8 cellular contexts compared by ENCODE assay signal in genomic region chr18:49560277-49561126, GRCh38.
DNase-seq lines count a peak whose midpoint lies in the region; ATAC-seq and TF ChIP-seq lines count a peak whose summit lies in the region.

No MANE protein-coding gene starts in this region.

- H3K27me3 Mint-ChIP-seq in activated naive CD8-positive, alpha-beta T cell: peaks cover 49% of the 10 kb centered on the region

- peak overlapping the region; percentile 30 for H3K4me3 ChIP-seq in AG10803 (ENCODE audit: low read length)
- H3K4me3 ChIP-seq in HUES6 (ENCODE audit: low read depth, low read length): peak overlapping the region; percentile 73

- H3K9me3 ChIP-seq in HUES6 (ENCODE audit: control insufficient read depth, insufficient read depth, low read depth, low read length): peaks cover 2% of the 10 kb centered on the region; the same call in 1 of the 2 replicates

- no peaks in the 10 kb centered on the region for H3K9me3 Mint-ChIP-seq in activated naive CD8-positive, alpha-beta T cell (ENCODE audit: low read depth)

- no peaks in the 10 kb centered on the region; the same call in 1 of the 2 replicates for H3K36me3 ChIP-seq in HUES6 (ENCODE audit: control insufficient read depth, insufficient read depth, low read length)

- peaks cover 13% of the 10 kb centered on the region for H3K4me1 ChIP-seq in HUES6 (ENCODE audit: control insufficient read depth, insufficient read depth, low read length)

- TF ChIP-seq CTCF in AG10803 (conservative IDR thresholded peaks at IDR 0.05; ENCODE audit: low read length): no peak

- H3K36me3 Mint-ChIP-seq in activated naive CD8-positive, alpha-beta T cell: no peaks in the 10 kb centered on the region

- peak overlapping the region; percentile 80 for H3K4me3 Mint-ChIP-seq in activated naive CD8-positive, alpha-beta T cell

- no peak overlapping the region for H3K27ac Mint-ChIP-seq in activated naive CD8-positive, alpha-beta T cell

- ATAC-seq in stimulated activated naive CD8-positive, alpha-beta T cell treated with anti-CD3 and anti-CD28 coated beads, Interleukin-15, Interleukin-2, amounts not matched to agents 100 U/mL and 50 U/mL, for 24 hours: peak; percentile 10
- ATAC-seq in HG03354 (IDR thresholded peaks at IDR 0.05; ENCODE audit: poor library complexity, severe bottlenecking, unreplicated experiment): no peak

- peak overlapping the region; percentile 83 for H3K9ac ChIP-seq in HUES6 (ENCODE audit: low read length)

- peaks cover 42% of the 10 kb centered on the region for H3K27me3 ChIP-seq in HUES6 (ENCODE audit: control insufficient read depth, insufficient read depth, low read length)

- H3K4me1 Mint-ChIP-seq in activated naive CD8-positive, alpha-beta T cell (ENCODE audit: low read depth): peaks cover 28% of the 10 kb centered on the region

- DNase-seq in AG10803 (ENCODE audit: low read depth) (no peak), iPS-NIHi7 (ENCODE audit: extremely low spot score) (peak; percentile 47), HCEC 1CT (no peak), dedifferentiated amniotic fluid mesenchymal stem cell (ENCODE audit: extremely low spot score) (no peak)
- DNase-seq in stimulated activated naive CD8-positive, alpha-beta T cell treated with anti-CD3 and anti-CD28 coated beads, Interleukin-15, Interleukin-2, amounts not matched to agents 100 U/mL and 50 U/mL, for 24 hours: peak; percentile 16

- H3K27ac ChIP-seq in HUES6 (ENCODE audit: low read depth, low read length): no peak overlapping the region

Comparison
In these comparisons a context has a peak if more than half of its experiments do, and no peak if none do; other contexts are left out.
1. DNase-seq: peak in iPS-NIHi7 (single experiment) and stimulated activated naive CD8-positive, alpha-beta T cell treated with anti-CD3 and anti-CD28 coated beads, Interleukin-15, Interleukin-2, amounts not matched to agents 100 U/mL and 50 U/mL, for 24 hours (single experiment); none in AG10803 (single experiment), HCEC 1CT (single experiment) and dedifferentiated amniotic fluid mesenchymal stem cell (single experiment).